12 cellular contexts compared by ENCODE assay signal in the genomic region with DNA sequence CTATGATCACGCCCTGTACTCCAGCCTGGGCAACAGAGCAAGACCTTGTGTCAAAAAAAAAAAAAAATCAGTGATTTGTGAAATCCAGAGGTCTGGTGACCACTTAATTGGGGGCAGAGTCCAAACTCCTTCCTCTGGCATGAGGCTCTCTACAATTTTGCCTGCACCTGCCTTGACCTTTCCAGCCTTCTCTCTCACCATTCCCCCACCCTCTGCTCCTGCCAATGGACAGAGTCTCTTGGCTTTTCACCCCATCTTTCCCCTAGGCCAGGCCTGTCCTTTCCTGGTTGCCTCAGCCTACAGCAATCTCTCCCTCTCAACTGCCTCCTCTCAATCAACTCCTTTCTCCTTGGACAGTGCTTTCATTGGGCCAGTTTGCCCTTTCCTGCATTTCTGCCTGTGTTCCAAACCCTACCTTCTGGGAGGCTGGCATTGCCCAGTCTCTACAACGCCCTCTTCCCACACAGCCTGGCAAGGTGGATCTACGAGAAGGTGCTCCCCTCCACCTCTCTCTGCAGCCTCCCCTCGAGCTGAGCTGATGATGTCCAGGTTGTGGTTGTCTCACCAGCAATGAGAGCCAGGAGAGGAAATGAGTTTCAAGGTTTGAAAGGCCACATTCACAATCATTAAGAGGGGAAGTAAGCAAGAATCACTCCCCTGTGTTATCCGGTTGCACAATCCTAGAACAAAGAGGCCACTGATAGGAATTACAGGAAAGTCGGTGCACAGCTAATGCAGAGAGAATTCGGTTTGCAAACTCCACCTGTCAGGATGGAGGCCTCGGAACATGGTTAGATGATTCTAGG. TPM values are rescaled to one million over a fixed set of nuclear protein-coding genes. Genes with fewer than 3 reads are reported as not detected.
DNase-seq lines count a peak whose midpoint lies in the region; ATAC-seq lines count a peak whose summit lies in the region.
"Had no signal": no experiment of that assay in that cellular context is flagged by ENCODE, and none has a peak within 500 bp of the region (broad histone marks: within the 10 kb centered on the region; RNA-seq: fewer than 3 reads in every experiment).

No MANE protein-coding gene starts in this region.

- ATAC-seq in HG03045 (IDR thresholded peaks at IDR 0.05; ENCODE audit: unreplicated experiment) = no peak

- DNase-seq in HT1080 (ENCODE audit: low read depth) (peak; percentile 99), SKM-1 (lab: John Stamatoyannopoulos, UW; ENCODE audit: unreplicated experiment) (peak; percentile 56), glomerular visceral epithelial cell (ENCODE audit: extremely low spot score) (peak; percentile 59), renal cortical epithelial cell (ENCODE audit: low read depth) (peak; percentile 91), AG08396 (ENCODE audit: low spot score) (no peak), C1 segment of cervical spinal cord (lab: John Stamatoyannopoulos, UW) (no peak), NCI-H146 treated with DMSO at 0.1 percent for 48 hours (lab: John Stamatoyannopoulos, UW; ENCODE audit: unreplicated experiment) (no peak)
- DNase-seq: activated CD8-positive, alpha-beta memory T cell treated with anti-CD3 and anti-CD28 coated beads, Interleukin-2, amount 50 U/mL, for 48 hours; cerebellar nuclear complex; DND-41; psoas muscle had no signal

RNA-seq across cellular contexts. Expression of gene NPAS2, which starts 39.5 kb away (rescaled TPM):
- 41.2 and 63.1 TPM in 2 replicates for total RNA-seq in HT1080 (2014; rRNA removed; shearing (Covaris generic))
- polyA plus RNA-seq in HT1080 (2015; cell fraction: cytosol; rRNA removed) = 115 and 128 TPM in 2 replicates
- polyA plus RNA-seq in HT1080 (2015; cell fraction: nucleus; rRNA removed) = 113 and 127 TPM in 2 replicates
- 22.1 and 25.5 TPM in 2 replicates for total RNA-seq in renal cortical epithelial cell

Comparison
In these comparisons a context has a peak if more than half of its experiments do, and no peak if none do; other contexts are left out.
1. DNase-seq: peak in HT1080 (single experiment), SKM-1 (single experiment), glomerular visceral epithelial cell (single experiment) and renal cortical epithelial cell (single experiment); none in AG08396 (single experiment), C1 segment of cervical spinal cord (0 of 14) and NCI-H146 treated with DMSO at 0.1 percent for 48 hours (single experiment).